8 cellular contexts compared by ENCODE assay signal in genomic region chr13:21435710-21436151, GRCh38. TPM values are rescaled to one million over a fixed set of nuclear protein-coding genes. Genes with fewer than 3 reads are reported as not detected.
A peak's percentile ranks its signal among the peaks of the same experiment; 100 is the strongest.
DNase-seq lines count a peak whose midpoint lies in the region; ATAC-seq and TF ChIP-seq lines count a peak whose summit lies in the region.

No MANE protein-coding gene starts in this region.

- H3K27ac ChIP-seq in fibroblast of lung (ENCODE audit: insufficient read depth, low read length) (peak overlapping the region; percentile 17), trophoblast cell (ENCODE audit: low read depth, low read length) (no peak overlapping the region)

- POLR2A ChIA-PET in activated CD8-positive, alpha-beta T cell treated with anti-CD3 and anti-CD28 coated beads, Interleukin-2, amount 10 ng/mL, durations not matched to agents 7 days and 5 days (lab: Charles Lee) = interaction anchor here (0.7 to 1.0 kb wide), 2 partner anchors 23 to 168 kb away, joined by 3 read pairs; partner anchors contain the start of gene MICU2

- no peaks in the 10 kb centered on the region for H4K20me1 ChIP-seq in fibroblast of lung (ENCODE audit: control insufficient read depth, extremely low read depth, insufficient read depth, low read length)

- peaks cover 56% of the 10 kb centered on the region for H3K36me3 Mint-ChIP-seq in activated CD8-positive, alpha-beta T cell treated with anti-CD3 and anti-CD28 coated beads, Interleukin-2, amount 10 ng/mL, durations not matched to agents 7 days and 5 days (ENCODE audit: low read depth)

- H3K36me3 ChIP-seq in fibroblast of lung (ENCODE audit: control insufficient read depth, insufficient read depth, low read length) (no peaks in the 10 kb centered on the region), trophoblast cell (ENCODE audit: control insufficient read depth in 1 of 2, insufficient read depth in 2 of 2, low read length in 2 of 2) (no peaks in the 10 kb centered on the region)

- H3K9me3 Mint-ChIP-seq in activated CD8-positive, alpha-beta T cell treated with anti-CD3 and anti-CD28 coated beads, Interleukin-2, amount 10 ng/mL, durations not matched to agents 7 days and 5 days (ENCODE audit: insufficient read depth) = peaks cover 20% of the 10 kb centered on the region

- H3K9ac ChIP-seq in fibroblast of lung (ENCODE audit: insufficient read depth, low read length) = no peak overlapping the region
- H3K9ac ChIP-seq in trophoblast cell (ENCODE audit: low read length) = no peak overlapping the region

- CTCF ChIA-PET in activated CD8-positive, alpha-beta T cell treated with anti-CD3 and anti-CD28 coated beads, Interleukin-2, amount 10 ng/mL, durations not matched to agents 7 days and 5 days (lab: Charles Lee) = no interaction called here

- H3K4me1 ChIP-seq in fibroblast of lung (ENCODE audit: control insufficient read depth, extremely low read depth, insufficient read depth, low read length) (no peaks in the 10 kb centered on the region), trophoblast cell (ENCODE audit: control insufficient read depth in 1 of 2, insufficient read depth in 2 of 2, low read length in 2 of 2) (peaks cover 0 to 3% of the 10 kb centered on the region in 2 experiments)

- H3K4me2 ChIP-seq in fibroblast of lung (ENCODE audit: extremely low read depth, insufficient read depth, low read length) (peak overlapping the region; percentile 34), trophoblast cell (ENCODE audit: low read length) (no peak overlapping the region)

- peaks cover 29% of the 10 kb centered on the region for H3K4me1 Mint-ChIP-seq in activated CD8-positive, alpha-beta T cell treated with anti-CD3 and anti-CD28 coated beads, Interleukin-2, amount 10 ng/mL, durations not matched to agents 7 days and 5 days (ENCODE audit: low read depth)

- H2AFZ ChIP-seq in fibroblast of lung (ENCODE audit: low read length) = peak overlapping the region; percentile 51
- no peak overlapping the region for H2AFZ ChIP-seq in trophoblast cell (ENCODE audit: insufficient read depth, low read length, poor library complexity)

- peaks cover 2% of the 10 kb centered on the region for H3K79me2 ChIP-seq in fibroblast of lung (ENCODE audit: control insufficient read depth, insufficient read depth, low read length)
- H3K79me2 ChIP-seq in trophoblast cell (ENCODE audit: control insufficient read depth, insufficient read depth, low read length, poor library complexity) = no peaks in the 10 kb centered on the region

- no peak overlapping the region for H2BK5ac ChIP-seq in trophoblast cell (ENCODE audit: low read depth, low read length, poor library complexity)

- TF ChIP-seq CTCF in fibroblast of lung (conservative IDR thresholded peaks at IDR 0.05 in 1 of 2, IDR thresholded peaks at IDR 0.05 in 1 of 2; ENCODE audit: low read depth in 1 of 2, low read length in 2 of 2) = no peak

- peak overlapping the region; percentile 4 for H3K4me3 Mint-ChIP-seq in activated CD8-positive, alpha-beta T cell treated with anti-CD3 and anti-CD28 coated beads, Interleukin-2, amount 10 ng/mL, durations not matched to agents 7 days and 5 days

- ATAC-seq in GM21723 (IDR thresholded peaks at IDR 0.05; ENCODE audit: unreplicated experiment) = peak; percentile 99
- peak; percentile 91 for ATAC-seq in activated CD8-positive, alpha-beta T cell treated with anti-CD3 and anti-CD28 coated beads, Interleukin-2, amount 10 ng/mL, durations not matched to agents 7 days and 5 days

- H3K27me3 Mint-ChIP-seq in activated CD8-positive, alpha-beta T cell treated with anti-CD3 and anti-CD28 coated beads, Interleukin-2, amount 10 ng/mL, durations not matched to agents 7 days and 5 days (ENCODE audit: low read depth) = no peaks in the 10 kb centered on the region

- no CpG with 5 or more reads among the region's 2 CpGs for WGBS in trophoblast cell (ENCODE audit: extremely low coverage, insufficient coverage, insufficient read length)

- no peak overlapping the region for H3K14ac ChIP-seq in trophoblast cell (ENCODE audit: low read length)

- H3K18ac ChIP-seq in trophoblast cell (ENCODE audit: low read length) = no peak overlapping the region

- no peak overlapping the region for H3K23ac ChIP-seq in trophoblast cell (ENCODE audit: low read length)

- no peak overlapping the region for H4K91ac ChIP-seq in trophoblast cell (ENCODE audit: low read depth, low read length)

- H2BK120ac ChIP-seq in trophoblast cell (ENCODE audit: insufficient read depth, low read length, poor library complexity) = no peak overlapping the region

- H3K27ac Mint-ChIP-seq in activated CD8-positive, alpha-beta T cell treated with anti-CD3 and anti-CD28 coated beads, Interleukin-2, amount 10 ng/mL, durations not matched to agents 7 days and 5 days = peak overlapping the region; percentile 70

- no peak overlapping the region for H3K4ac ChIP-seq in trophoblast cell (ENCODE audit: low read depth, low read length)

- H3K27me3 ChIP-seq in fibroblast of lung (ENCODE audit: control insufficient read depth, insufficient read depth, low read length) (no peaks in the 10 kb centered on the region), trophoblast cell (ENCODE audit: insufficient read depth, low read length) (no peaks in the 10 kb centered on the region)

- H2AK5ac ChIP-seq in trophoblast cell (ENCODE audit: low read length) = no peak overlapping the region

- no peaks in the 10 kb centered on the region for H3K9me3 ChIP-seq in fibroblast of lung (ENCODE audit: control insufficient read depth, insufficient read depth, low read depth, low read length)
- peaks cover 3% of the 10 kb centered on the region for H3K9me3 ChIP-seq in trophoblast cell (ENCODE audit: insufficient read depth, low read depth, low read length)

- H3K4me3 ChIP-seq in fibroblast of lung (replicated peaks in 1 of 4; ENCODE audit: control extremely low read depth in 1 of 4, insufficient read depth in 1 of 4, low read depth in 3 of 4, low read length in 4 of 4) (no peak overlapping the region), trophoblast cell (ENCODE audit: low read depth, low read length) (no peak overlapping the region)

- no peak overlapping the region for H4K8ac ChIP-seq in trophoblast cell (ENCODE audit: low read depth, low read length)

- no peak overlapping the region for H4K12ac ChIP-seq in trophoblast cell (ENCODE audit: low read depth, low read length)

- no peak overlapping the region for H2BK12ac ChIP-seq in trophoblast cell (ENCODE audit: low read length)

- no peaks in the 10 kb centered on the region for H3K79me1 ChIP-seq in trophoblast cell (ENCODE audit: low read length)

- peak; percentile 91 for DNase-seq in ELR (ENCODE audit: low read depth)
- peak; percentile 89 for DNase-seq in LHCN-M2 (ENCODE audit: low read depth)
- peak; percentile 59 for DNase-seq in activated CD8-positive, alpha-beta T cell treated with anti-CD3 and anti-CD28 coated beads, Interleukin-2, amount 10 ng/mL, durations not matched to agents 7 days and 5 days
- DNase-seq in fibroblast of lung (ENCODE audit: low read depth in 2 of 2) = peak; percentile 85 to 92
- DNase-seq in trophoblast cell = peak; percentile 30 to 39
- no peak for DNase-seq in NCI-H2171 (lab: John Stamatoyannopoulos, UW)
- no peak for DNase-seq in NCI-H345 (lab: John Stamatoyannopoulos, UW)

RNA-seq across cellular contexts. Expression of gene ZDHHC20, which starts 23.4 kb away (rescaled TPM):
- total RNA-seq in LHCN-M2 (2014; rRNA removed) (81.2 and 91.9 TPM in 2 replicates), fibroblast of lung (77.8 and 81.6 TPM in 2 replicates)
- polyA plus RNA-seq in LHCN-M2 (2012) = 16.2 TPM
- 100 to 1,000 TPM in 1 of 2 experiments, 10 to 100 TPM in 1; 98.2 to 106 TPM for total RNA-seq in activated CD8-positive, alpha-beta T cell treated with anti-CD3 and anti-CD28 coated beads, Interleukin-2, amount 10 ng/mL, durations not matched to agents 7 days and 5 days
- polyA plus RNA-seq in fibroblast of lung = 39.8 and 69.3 TPM in 2 replicates
- polyA plus RNA-seq in fibroblast of lung (2012) = 27.6 and 45.9 TPM in 2 replicates
- polyA minus RNA-seq in fibroblast of lung (ENCODE audit: low replicate concordance) = 12.1 and 12.4 TPM in 2 replicates
- 85.4 TPM in 2 replicates for polyA plus RNA-seq in trophoblast cell (2013)

Comparison
In these comparisons a context has a peak if more than half of its experiments do, and no peak if none do; other contexts are left out.
1. DNase-seq: peak in ELR (single experiment), LHCN-M2 (single experiment), activated CD8-positive, alpha-beta T cell treated with anti-CD3 and anti-CD28 coated beads, Interleukin-2, amount 10 ng/mL, durations not matched to agents 7 days and 5 days (single experiment), fibroblast of lung (2 of 2) and trophoblast cell (2 of 2); none in NCI-H2171 (single experiment) and NCI-H345 (single experiment).